Comparison of ENCODE assay signal across 15 cellular contexts in the genomic region with DNA sequence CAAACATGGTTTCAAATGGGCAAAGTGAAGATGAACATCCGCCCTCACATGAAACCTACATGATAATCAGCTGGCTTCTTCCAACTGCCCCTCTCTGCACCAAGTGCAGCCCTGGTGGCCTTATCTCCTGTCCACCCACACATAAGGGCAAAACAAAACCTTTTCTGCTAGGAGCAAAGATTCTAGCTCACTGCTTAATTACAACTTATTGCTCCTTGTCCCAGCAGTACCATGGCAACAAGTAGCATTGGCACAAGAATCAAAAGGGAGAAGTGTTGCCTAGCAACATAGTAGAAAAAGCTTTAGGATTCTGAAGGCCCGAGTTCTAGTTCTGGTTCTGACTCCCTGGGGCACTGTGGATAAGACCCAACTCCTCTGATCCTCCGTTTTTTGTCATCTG.
DNase-seq lines count a peak whose midpoint lies in the region; ATAC-seq, FAIRE-seq and TF ChIP-seq lines count a peak whose summit lies in the region.
"Had no signal": no experiment of that assay in that cellular context is flagged by ENCODE, and none has a peak within 500 bp of the region (broad histone marks: within the 10 kb centered on the region; RNA-seq: fewer than 3 reads in every experiment).

No MANE protein-coding gene starts in this region.

- no peak overlapping the region for H2AFZ ChIP-seq in ACC112 (ENCODE audit: low read length, unreplicated experiment)

- FAIRE-seq in GM12892 (lab: Jason Lieb, UNC), result peak; percentile 86

- no peaks in the 10 kb centered on the region for H3K36me3 ChIP-seq in ACC112 (ENCODE audit: insufficient read depth, low read length)
- H3K36me3 ChIP-seq: stomach had no signal

- peak overlapping the region; percentile 79 for H3K27ac ChIP-seq in ACC112 (ENCODE audit: low read depth, low read length)

- H3K79me2 ChIP-seq in ACC112 (ENCODE audit: control insufficient read depth, insufficient read depth, low read length, unreplicated experiment), result no peaks in the 10 kb centered on the region

- peak overlapping the region; percentile 13 for H3K4me3 Mint-ChIP-seq in activated T-helper 17 cell treated with anti-CD3 and anti-CD28 coated beads, Interleukin-2, amount 50 U/mL, for 72 hours
- H3K4me3 Mint-ChIP-seq in stimulated activated memory B cell treated with anti-CD40 and anti-IgM and Interleukin-4, amounts not matched to agents 10 μg/mL and 1 μg/mL and 100 μg/mL, for 72 hours, result no peak overlapping the region
- H3K4me3 Mint-ChIP-seq: activated naive CD4-positive, alpha-beta T cell treated with anti-CD3 and anti-CD28 coated beads for 36 hours had no signal

- H3K27me3 Mint-ChIP-seq in activated T-helper 17 cell treated with anti-CD3 and anti-CD28 coated beads, Interleukin-2, amount 50 U/mL, for 72 hours, result no peaks in the 10 kb centered on the region
- H3K27me3 Mint-ChIP-seq in stimulated activated memory B cell treated with anti-CD40 and anti-IgM and Interleukin-4, amounts not matched to agents 10 μg/mL and 1 μg/mL and 100 μg/mL, for 72 hours, result peaks cover 38% of the 10 kb centered on the region

- H3K4me1 ChIP-seq in ACC112 (ENCODE audit: control insufficient read depth, insufficient read depth, low read length, unreplicated experiment), result peaks cover 34% of the 10 kb centered on the region

- DNase-seq in GM12892 (ENCODE audit: insufficient read length) (no peak), fibroblast of pulmonary artery (ENCODE audit: low read depth) (peak; percentile 53), NCI-H128 (lab: John Stamatoyannopoulos, UW; ENCODE audit: unreplicated experiment) (no peak), NCI-H2081 treated with DMSO at 0.1 percent for 48 hours (lab: John Stamatoyannopoulos, UW) (no peak)
- DNase-seq in stimulated activated naive CD8-positive, alpha-beta T cell treated with anti-CD3 and anti-CD28 coated beads, Interleukin-15, Interleukin-2, amounts not matched to agents 100 U/mL and 50 U/mL, for 24 hours, result no peak
- DNase-seq: activated CD4-positive, alpha-beta T cell treated with anti-CD3 and anti-CD28 coated beads for 4 hours; activated CD8-positive, alpha-beta memory T cell treated with anti-CD3 and anti-CD28 coated beads, Interleukin-2, amount 50 U/mL, for 48 hours; activated naive CD4-positive, alpha-beta T cell treated with anti-CD3 and anti-CD28 coated beads for 36 hours; DND-41; NCI-H2081; stimulated activated CD4-positive, alpha-beta T cell treated with anti-CD3 and anti-CD28 coated beads, Interleukin-12 subunit alpha, Interleukin-12 subunit beta, amount 100 ng/mL, for 4 hours; stomach had no signal

- no peaks in the 10 kb centered on the region for H3K9me3 Mint-ChIP-seq in activated T-helper 17 cell treated with anti-CD3 and anti-CD28 coated beads, Interleukin-2, amount 50 U/mL, for 72 hours
- no peaks in the 10 kb centered on the region for H3K9me3 Mint-ChIP-seq in stimulated activated memory B cell treated with anti-CD40 and anti-IgM and Interleukin-4, amounts not matched to agents 10 μg/mL and 1 μg/mL and 100 μg/mL, for 72 hours
- H3K9me3 Mint-ChIP-seq: activated naive CD4-positive, alpha-beta T cell treated with anti-CD3 and anti-CD28 coated beads for 36 hours had no signal

- H3K4me3 ChIP-seq in ACC112 (ENCODE audit: low read depth, low read length) (peak overlapping the region; percentile 65; the same call in 1 of the 2 replicates), fibroblast of pulmonary artery (replicated peaks; ENCODE audit: low read depth, low read length) (no peak overlapping the region)

- H3K27me3 ChIP-seq in ACC112 (ENCODE audit: insufficient read depth, low read length), result no peaks in the 10 kb centered on the region

- H3K27ac Mint-ChIP-seq in activated T-helper 17 cell treated with anti-CD3 and anti-CD28 coated beads, Interleukin-2, amount 50 U/mL, for 72 hours, result peak overlapping the region; percentile 87
- no peak overlapping the region for H3K27ac Mint-ChIP-seq in stimulated activated memory B cell treated with anti-CD40 and anti-IgM and Interleukin-4, amounts not matched to agents 10 μg/mL and 1 μg/mL and 100 μg/mL, for 72 hours

- no peaks in the 10 kb centered on the region for H3K36me3 Mint-ChIP-seq in activated T-helper 17 cell treated with anti-CD3 and anti-CD28 coated beads, Interleukin-2, amount 50 U/mL, for 72 hours (ENCODE audit: low read depth)
- H3K36me3 Mint-ChIP-seq in stimulated activated memory B cell treated with anti-CD40 and anti-IgM and Interleukin-4, amounts not matched to agents 10 μg/mL and 1 μg/mL and 100 μg/mL, for 72 hours, result no peaks in the 10 kb centered on the region

- ATAC-seq in activated T-helper 17 cell treated with anti-CD3 and anti-CD28 coated beads, Interleukin-2, amount 50 U/mL, for 72 hours (replicated peaks), result no peak
- ATAC-seq in stimulated activated naive CD8-positive, alpha-beta T cell treated with anti-CD3 and anti-CD28 coated beads, Interleukin-15, Interleukin-2, amounts not matched to agents 100 U/mL and 50 U/mL, for 24 hours, result no peak
- no peak for ATAC-seq in stimulated activated memory B cell treated with anti-CD40 and anti-IgM and Interleukin-4, amounts not matched to agents 10 μg/mL and 1 μg/mL and 100 μg/mL, for 72 hours

- H3K4me1 Mint-ChIP-seq in activated T-helper 17 cell treated with anti-CD3 and anti-CD28 coated beads, Interleukin-2, amount 50 U/mL, for 72 hours, result peaks cover 32% of the 10 kb centered on the region
- peaks cover 29% of the 10 kb centered on the region for H3K4me1 Mint-ChIP-seq in stimulated activated memory B cell treated with anti-CD40 and anti-IgM and Interleukin-4, amounts not matched to agents 10 μg/mL and 1 μg/mL and 100 μg/mL, for 72 hours

- no peak for TF ChIP-seq POLR2A in GM12892 (IDR thresholded peaks at IDR 0.05; ENCODE audit: low read depth, low read length)

- no peak for TF ChIP-seq CTCF in fibroblast of pulmonary artery (IDR thresholded peaks at IDR 0.05; ENCODE audit: low read length, missing control alignments)
